ENCODE assay signal across 8 cellular contexts in the genomic region with DNA sequence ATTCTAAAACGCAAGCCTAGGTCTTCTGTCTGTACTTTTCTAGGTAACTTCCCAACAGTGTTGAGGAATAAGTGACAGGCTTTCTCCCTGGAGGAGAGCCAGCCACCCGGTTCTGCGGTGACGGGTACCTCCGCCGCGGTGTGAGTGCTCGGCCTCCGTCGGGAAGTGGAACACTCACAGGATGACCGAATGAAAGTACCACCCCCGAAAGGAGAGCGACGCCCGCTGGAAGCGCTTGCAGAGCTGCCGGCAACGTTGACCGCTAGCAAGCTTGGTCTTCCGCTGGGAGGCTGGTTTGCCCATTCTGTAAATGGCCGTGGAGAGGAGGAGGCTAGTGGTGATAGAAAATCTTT. TPM values are rescaled to one million over a fixed set of nuclear protein-coding genes. Genes with fewer than 3 reads are reported as not detected.
A peak's percentile ranks its signal among the peaks of the same experiment; 100 is the strongest.
DNase-seq lines count a peak whose midpoint lies in the region; ATAC-seq and TF ChIP-seq lines count a peak whose summit lies in the region.

No MANE protein-coding gene starts in this region.

- ATAC-seq in HG02870 (IDR thresholded peaks at IDR 0.05; ENCODE audit: unreplicated experiment) (peak; percentile 12), SK-N-SH treated with all-trans-retinoic acid at 6 μM for 48 hours (peak; percentile 69), left colon (peak; percentile 65), HG02623 (IDR thresholded peaks at IDR 0.05; ENCODE audit: unreplicated experiment) (no peak)

- TF ChIP-seq CTCF in GM12875 (IDR thresholded peaks at IDR 0.05; ENCODE audit: borderline replicate concordance, insufficient read depth, low read depth, low read length): no peak

- DNase-seq in cerebellum (ENCODE audit: low spot score) (peak; percentile 82), left colon (peak; percentile 77 to 82), NCI-H510A (lab: John Stamatoyannopoulos, UW) (no peak)
- peak; percentile 26 for DNase-seq in stimulated activated CD4-positive, alpha-beta T cell treated with anti-CD3 and anti-CD28 coated beads, Interleukin-4, amount 100 ng/mL, for 24 hours

- intact Hi-C loops in left colon (cut with DNase I, micrococcal nuclease): no loop called here

- H3K4me3 ChIP-seq in GM12875 (ENCODE audit: low read depth, low read length): peak overlapping the region; percentile 30

TF ChIP-seq in SK-N-SH treated with all-trans-retinoic acid at 6 μM for 48 hours, 23 proteins besides CTCF, POLR2A, EP300 and RAD21:
- TF ChIP-seq, protein P1, sequence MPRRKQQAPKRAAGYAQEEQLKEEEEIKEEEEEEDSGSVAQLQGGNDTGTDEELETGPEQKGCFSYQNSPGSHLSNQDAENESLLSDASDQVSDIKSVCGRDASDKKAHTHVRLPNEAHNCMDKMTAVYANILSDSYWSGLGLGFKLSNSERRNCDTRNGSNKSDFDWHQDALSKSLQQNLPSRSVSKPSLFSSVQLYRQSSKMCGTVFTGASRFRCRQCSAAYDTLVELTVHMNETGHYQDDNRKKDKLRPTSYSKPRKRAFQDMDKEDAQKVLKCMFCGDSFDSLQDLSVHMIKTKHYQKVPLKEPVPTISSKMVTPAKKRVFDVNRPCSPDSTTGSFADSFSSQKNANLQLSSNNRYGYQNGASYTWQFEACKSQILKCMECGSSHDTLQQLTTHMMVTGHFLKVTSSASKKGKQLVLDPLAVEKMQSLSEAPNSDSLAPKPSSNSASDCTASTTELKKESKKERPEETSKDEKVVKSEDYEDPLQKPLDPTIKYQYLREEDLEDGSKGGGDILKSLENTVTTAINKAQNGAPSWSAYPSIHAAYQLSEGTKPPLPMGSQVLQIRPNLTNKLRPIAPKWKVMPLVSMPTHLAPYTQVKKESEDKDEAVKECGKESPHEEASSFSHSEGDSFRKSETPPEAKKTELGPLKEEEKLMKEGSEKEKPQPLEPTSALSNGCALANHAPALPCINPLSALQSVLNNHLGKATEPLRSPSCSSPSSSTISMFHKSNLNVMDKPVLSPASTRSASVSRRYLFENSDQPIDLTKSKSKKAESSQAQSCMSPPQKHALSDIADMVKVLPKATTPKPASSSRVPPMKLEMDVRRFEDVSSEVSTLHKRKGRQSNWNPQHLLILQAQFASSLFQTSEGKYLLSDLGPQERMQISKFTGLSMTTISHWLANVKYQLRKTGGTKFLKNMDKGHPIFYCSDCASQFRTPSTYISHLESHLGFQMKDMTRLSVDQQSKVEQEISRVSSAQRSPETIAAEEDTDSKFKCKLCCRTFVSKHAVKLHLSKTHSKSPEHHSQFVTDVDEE (CRISPR knock-in tag; IDR thresholded peaks at IDR 0.05): no peak
- TF ChIP-seq ZNF70 (CRISPR knock-in tag; IDR thresholded peaks at IDR 0.05) (no peak), ZC3H10 (CRISPR knock-in tag; IDR thresholded peaks at IDR 0.05) (no peak), ESRRG (CRISPR knock-in tag; IDR thresholded peaks at IDR 0.05) (no peak), BACH2 (CRISPR knock-in tag; IDR thresholded peaks at IDR 0.05; ENCODE audit: borderline replicate concordance) (no peak), SNAI2 (CRISPR knock-in tag; IDR thresholded peaks at IDR 0.05) (no peak)
- TF ChIP-seq, protein P2, sequence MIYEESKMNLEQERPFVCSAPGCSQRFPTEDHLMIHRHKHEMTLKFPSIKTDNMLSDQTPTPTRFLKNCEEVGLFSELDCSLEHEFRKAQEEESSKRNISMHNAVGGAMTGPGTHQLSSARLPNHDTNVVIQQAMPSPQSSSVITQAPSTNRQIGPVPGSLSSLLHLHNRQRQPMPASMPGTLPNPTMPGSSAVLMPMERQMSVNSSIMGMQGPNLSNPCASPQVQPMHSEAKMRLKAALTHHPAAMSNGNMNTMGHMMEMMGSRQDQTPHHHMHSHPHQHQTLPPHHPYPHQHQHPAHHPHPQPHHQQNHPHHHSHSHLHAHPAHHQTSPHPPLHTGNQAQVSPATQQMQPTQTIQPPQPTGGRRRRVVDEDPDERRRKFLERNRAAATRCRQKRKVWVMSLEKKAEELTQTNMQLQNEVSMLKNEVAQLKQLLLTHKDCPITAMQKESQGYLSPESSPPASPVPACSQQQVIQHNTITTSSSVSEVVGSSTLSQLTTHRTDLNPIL (CRISPR knock-in tag; IDR thresholded peaks at IDR 0.05; ENCODE audit: low read depth): no peak
TF ChIP-seq in SK-N-SH treated with all-trans-retinoic acid at 6 μM for 48 hours: peak in this region for 0.

RNA-seq across cellular contexts. Expression of a gene that starts 0.6 kb away (rescaled TPM):
- 12.5 TPM for total RNA-seq in cerebellum
- 10 to 100 TPM; 11.2 to 11.5 TPM for total RNA-seq in left colon

RNA-seq across cellular contexts. Expression of a gene that starts 57.1 kb away (rescaled TPM):
- total RNA-seq in cerebellum (14.2 TPM), left colon (10 to 100 TPM in 1 of 2 donors, 1 to 10 TPM in 1; 8.8 to 11.6 TPM)
